ENCODE assay signal across 8 cellular contexts in the genomic region with DNA sequence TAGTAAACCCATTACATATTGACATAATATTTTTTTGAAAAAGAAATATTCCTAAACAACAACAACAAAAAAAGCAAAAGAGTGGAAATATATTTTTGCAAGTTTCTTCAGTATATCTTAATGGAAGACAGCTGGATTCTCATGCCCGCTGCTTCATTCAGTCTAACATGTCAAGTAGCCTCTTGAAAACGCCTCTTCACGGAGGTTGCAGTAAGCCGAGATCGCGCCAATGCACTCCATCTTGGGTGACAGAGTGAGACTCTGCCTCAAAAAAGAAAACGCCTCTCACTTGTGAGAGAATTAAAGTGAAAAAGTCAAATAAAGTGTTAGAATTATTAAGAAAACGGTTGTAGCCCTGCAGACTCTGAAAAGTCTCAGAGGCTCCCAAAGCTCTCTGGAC. TPM values are rescaled to one million over a fixed set of nuclear protein-coding genes. Genes with fewer than 3 reads are reported as not detected.
DNase-seq lines count a peak whose midpoint lies in the region; ATAC-seq and TF ChIP-seq lines count a peak whose summit lies in the region.

No MANE protein-coding gene starts in this region.

- H3K4me1 ChIP-seq in right cardiac atrium (ENCODE audit: control insufficient read depth, insufficient read depth, low read length), result no peaks in the 10 kb centered on the region
- peaks cover 0 to 22% of the 10 kb centered on the region in 2 donors for H3K4me1 ChIP-seq in right atrium auricular region
- peaks cover 21% of the 10 kb centered on the region for H3K4me1 ChIP-seq in upper lobe of right lung

- H3K27ac ChIP-seq in right cardiac atrium (ENCODE audit: low read length) (no peak overlapping the region), right atrium auricular region (peak overlapping the region in 1 of 2 donors; percentile 96), VCaP (peak overlapping the region; percentile 87), upper lobe of right lung (peak overlapping the region; percentile 96)

- TF ChIP-seq CTCF in right atrium auricular region (IDR thresholded peaks at IDR 0.05), result no peak
- no peak for TF ChIP-seq CTCF in VCaP (conservative IDR thresholded peaks at IDR 0.05)
- TF ChIP-seq CTCF in upper lobe of right lung (IDR thresholded peaks at IDR 0.05), result no peak

- intact Hi-C loops in right cardiac atrium (cut with DNase I), result no loop called here
- intact Hi-C loops in upper lobe of right lung (cut with DNase I), result no loop called here

- WGBS in right cardiac atrium, result 73% methylated on average over 8 of the region's 8 CpGs

- H3K36me3 ChIP-seq in right atrium auricular region (peaks cover 16% of the 10 kb centered on the region), upper lobe of right lung (peaks cover 27% of the 10 kb centered on the region)

- H3K27me3 ChIP-seq in right cardiac atrium (ENCODE audit: control insufficient read depth, insufficient read depth) (no peaks in the 10 kb centered on the region), right atrium auricular region (no peaks in the 10 kb centered on the region), upper lobe of right lung (no peaks in the 10 kb centered on the region)

- H3K4me3 ChIP-seq in right cardiac atrium (ENCODE audit: low read length), result peak overlapping the region; percentile 33
- H3K4me3 ChIP-seq in right atrium auricular region, result peak overlapping the region in 1 of 2 donors; percentile 96
- H3K4me3 ChIP-seq in upper lobe of right lung, result peak overlapping the region; percentile 78

- DNase-seq in right cardiac atrium (no peak), right atrium auricular region (ENCODE audit: low spot score) (no peak), globus pallidus (ENCODE audit: low spot score) (peak; percentile 12), upper lobe of right lung (no peak), CD1c-positive myeloid dendritic cell (ENCODE audit: extremely low spot score) (no peak), OCI-M1 (lab: John Stamatoyannopoulos, UW) (no peak)

- H3K9me3 ChIP-seq in right cardiac atrium (ENCODE audit: control insufficient read depth, low read length) (no peaks in the 10 kb centered on the region), right atrium auricular region (no peaks in the 10 kb centered on the region), upper lobe of right lung (no peaks in the 10 kb centered on the region)

- ATAC-seq in right cardiac atrium (no peak), upper lobe of right lung (no peak), HG03025 (IDR thresholded peaks at IDR 0.05; ENCODE audit: low FRiP score, unreplicated experiment) (no peak)

RNA-seq across cellular contexts. Expression of gene CUTC, which starts 1.3 kb away (rescaled TPM):
- total RNA-seq in right cardiac atrium (10 to 100 TPM; 22.6 to 29.6 (median 26.7) TPM), right atrium auricular region (10 to 100 TPM; 29.0 to 37.5 TPM), upper lobe of right lung (15.8 TPM)
- polyA plus RNA-seq in right cardiac atrium, result 32.3 TPM

RNA-seq across cellular contexts. Expression of gene COX15, which starts 1.4 kb away (rescaled TPM):
- 10 to 100 TPM; 23.6 to 26.4 (median 25.9) TPM for total RNA-seq in right cardiac atrium
- 16.5 TPM for polyA plus RNA-seq in right cardiac atrium
- total RNA-seq in right atrium auricular region, result 10 to 100 TPM; 18.4 to 26.4 TPM
- total RNA-seq in upper lobe of right lung, result 32.2 TPM

RNA-seq across cellular contexts. Expression of gene ABCC2, which starts 49.1 kb away (rescaled TPM):
- total RNA-seq in right cardiac atrium, result under 1 TPM; 0.17 to 0.89 (median 0.38) TPM
- 0.29 TPM for polyA plus RNA-seq in right cardiac atrium
- under 1 TPM; 0.15 to 0.28 TPM for total RNA-seq in right atrium auricular region
- total RNA-seq in upper lobe of right lung, result 1.1 TPM
